Comparison of ENCODE assay signal across 2 cellular contexts in genomic region chr4:3151238-3151637, GRCh38.
TF ChIP-seq lines count a peak whose summit lies in the region.

No MANE protein-coding gene starts in this region.

TF ChIP-seq in HEK293, 187 proteins besides CTCF, POLR2A, EP300 and RAD21:
- TF ChIP-seq ZNF596 (tag by site-specific recombination; IDR thresholded peaks at IDR 0.05), result peak; percentile 39; the same call in 1 of the 2 replicates

TF ChIP-seq in HepG2, 621 proteins besides CTCF, POLR2A, EP300 and RAD21:
- peak; percentile 46 for TF ChIP-seq ZNF263 (CRISPR knock-in tag; IDR thresholded peaks at IDR 0.05)
- peak; percentile 42 for TF ChIP-seq STAG1 (CRISPR knock-in tag; IDR thresholded peaks at IDR 0.05)
TF ChIP-seq in HepG2: peak in this region for 2; not testable (repeated sequence) for 619.
